26 cellular contexts compared by ENCODE assay signal in the genomic region with DNA sequence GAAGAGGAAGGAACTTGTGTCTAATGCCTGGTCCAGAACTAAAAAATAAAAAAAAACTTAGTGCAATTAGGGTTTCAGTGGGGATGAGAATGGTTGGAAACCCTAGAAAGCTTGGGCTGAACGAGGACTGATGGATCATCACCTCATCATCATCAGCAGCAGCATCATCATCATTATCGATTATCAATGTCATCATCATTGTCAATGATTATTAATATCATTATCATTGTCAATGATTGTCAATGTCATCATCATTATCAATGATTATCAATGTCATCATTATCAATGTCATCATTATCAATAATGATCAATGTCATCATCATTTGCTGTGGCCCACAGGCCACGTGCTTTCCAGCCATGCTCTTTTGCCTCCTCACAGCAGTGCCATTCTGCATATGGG.
"Had no signal": no experiment of that assay in that cellular context is flagged by ENCODE, and none has a peak within 500 bp of the region (broad histone marks: within the 10 kb centered on the region; RNA-seq: fewer than 3 reads in every experiment).

No MANE protein-coding gene starts in this region.

- ATAC-seq: stimulated activated effector memory CD8-positive, alpha-beta T cell treated with anti-CD3 and anti-CD28 coated beads, Interleukin-12 subunit alpha, Interleukin-12 subunit beta, amount 100 ng/mL, for 72 hours; stimulated activated memory B cell treated with anti-CD40 and anti-IgM and Interleukin-4, amounts not matched to agents 10 μg/mL and 1 μg/mL and 100 μg/mL, for 72 hours; stimulated activated naive B cell treated with anti-CD40 and anti-IgM and Interleukin-4, amounts not matched to agents 10 μg/mL and 1 μg/mL and 100 μg/mL, for 72 hours; stimulated activated naive CD8-positive, alpha-beta T cell treated with anti-CD3 and anti-CD28 coated beads, Interleukin-15, amount 100 ng/mL, for 72 hours; stimulated activated naive CD8-positive, alpha-beta T cell treated with anti-CD3 and anti-CD28 coated beads, Interleukin-15, Interleukin-2, amounts not matched to agents 100 U/mL and 50 U/mL, for 24 hours; upper lobe of right lung had no signal

- H3K36me3 ChIP-seq: stomach, suprapubic skin, thoracic aorta, thyroid gland, tibial artery, tibial nerve, transverse colon, upper lobe of left lung, upper lobe of right lung, uterus, vagina had no signal

- H3K4me1 ChIP-seq: stomach, suprapubic skin, thyroid gland, tibial artery, tibial nerve, transverse colon, upper lobe of left lung, upper lobe of right lung, uterus, vagina had no signal

- H3K27me3 ChIP-seq: stomach, suprapubic skin, testis, thyroid gland, tibial artery, tibial nerve, transverse colon, upper lobe of left lung, upper lobe of right lung, uterus, vagina had no signal

- H3K4me3 ChIP-seq: stomach, suprapubic skin, testis, thoracic aorta, thyroid gland, tibial artery, tibial nerve, transverse colon, upper lobe of left lung, upper lobe of right lung, uterus, vagina had no signal

- H3K27ac ChIP-seq: stomach, suprapubic skin, testis, thoracic aorta, thyroid gland, tibial artery, tibial nerve, transverse colon, upper lobe of left lung, upper lobe of right lung, uterus, vagina had no signal

- H3K9me3 ChIP-seq: testis, thoracic aorta, thyroid gland, tibial artery, transverse colon, upper lobe of right lung, uterus, vagina had no signal

- DNase-seq: stimulated activated CD4-positive, alpha-beta T cell treated with anti-CD3 and anti-CD28 coated beads, Interleukin-2, amount 100 ng/mL, for 48 hours; stimulated activated CD4-positive, alpha-beta T cell treated with anti-CD3 and anti-CD28 coated beads, Interleukin-4, amount 100 ng/mL, for 1 hour; stimulated activated CD4-positive, alpha-beta T cell treated with anti-CD3 and anti-CD28 coated beads, Interleukin-4, amount 100 ng/mL, for 24 hours; stimulated activated CD4-positive, alpha-beta T cell treated with anti-CD3 and anti-CD28 coated beads, Interleukin-4, amount 100 ng/mL, for 4 hours; stimulated activated CD8-positive, alpha-beta memory T cell treated with anti-CD3 and anti-CD28 coated beads, Interleukin-4, amount 100 ng/mL, for 48 hours; stimulated activated naive B cell treated with anti-CD40 and anti-IgM and Interleukin-4, amounts not matched to agents 10 μg/mL and 1 μg/mL and 100 μg/mL, for 72 hours; stimulated activated naive CD4-positive, alpha-beta T cell; stimulated activated naive CD4-positive, alpha-beta T cell treated with Interleukin-2 at 50 U/mL for 16 hours; stimulated activated naive CD8-positive, alpha-beta T cell treated with anti-CD3 and anti-CD28 coated beads, Interleukin-15, amount 100 ng/mL, for 72 hours; stimulated activated naive CD8-positive, alpha-beta T cell treated with anti-CD3 and anti-CD28 coated beads, Interleukin-15, Interleukin-2, amounts not matched to agents 100 U/mL and 50 U/mL, for 24 hours; stomach; substantia nigra; testis; thyroid gland; tibial artery; transverse colon; trophoblast cell; upper lobe of left lung; upper lobe of right lung; uterus had no signal
